21 cellular contexts compared by ENCODE assay signal in genomic region chr6:13544454-13545186, GRCh38. TPM values are rescaled to one million over a fixed set of nuclear protein-coding genes. Genes with fewer than 3 reads are reported as not detected.
DNase-seq lines count a peak whose midpoint lies in the region; ATAC-seq, FAIRE-seq and TF ChIP-seq lines count a peak whose summit lies in the region.
"Had no signal": no experiment of that assay in that cellular context is flagged by ENCODE, and none has a peak within 500 bp of the region (broad histone marks: within the 10 kb centered on the region; RNA-seq: fewer than 3 reads in every experiment).

No MANE protein-coding gene starts in this region.

- 0 out of 2 replicates have a peak overlapping the region, but pooled peaks have one; percentile 13 for H3K4me2 ChIP-seq in HepG2 (ENCODE audit: low read depth, low read length)
- H3K4me2 ChIP-seq: BLaER1 treated with 17β-estradiol and CSF1 and Interleukin-3, amounts not matched to agents 10 nM and 100 nM; PC-9 had no signal

- CTCF ChIA-PET in HepG2 (lab: Yijun Ruan, JAX; ENCODE audit: low intra/inter-chr PET ratio, low total read pairs) = no interaction called here

- peaks cover 12% of the 10 kb centered on the region for H3K4me1 Mint-ChIP-seq in endodermal cell

- peak; percentile 58 for DNase-seq in LoVo (ENCODE audit: low spot score)
- peak; percentile 74 for DNase-seq in endodermal cell
- DNase-seq in HepG2 (ENCODE audit: low spot score) = no peak
- DNase-seq in RCC 7860 (ENCODE audit: low spot score) = no peak
- DNase-seq in gastrocnemius medialis = no peak
- DNase-seq: Calu3; CD8-positive, alpha-beta T cell; GF-D8; H9; NCI-H1048; NCI-H1436; NCI-H1930; NCI-H226; NCI-H524; NCI-H82; PC-9; SJCRH30 had no signal

- H3K27me3 Mint-ChIP-seq in endodermal cell (ENCODE audit: insufficient read depth) = peaks cover 2% of the 10 kb centered on the region

- no TSS peak for BruUV-seq in HepG2 (replicated peaks; lab: Mats Ljungman, UMichigan)

- H3K36me3 ChIP-seq in endodermal cell (ENCODE audit: control insufficient read depth, insufficient read depth, low read length) = no peaks in the 10 kb centered on the region
- no peaks in the 10 kb centered on the region for H3K36me3 ChIP-seq in HepG2 (replicated peaks in 1 of 2; ENCODE audit: control insufficient read depth in 1 of 2, insufficient read depth in 2 of 2, low read length in 2 of 2)
- H3K36me3 ChIP-seq in gastrocnemius medialis = no peaks in the 10 kb centered on the region
- H3K36me3 ChIP-seq: BLaER1 treated with 17β-estradiol and CSF1 and Interleukin-3, amounts not matched to agents 10 nM and 100 nM; SJCRH30 had no signal

- no peak for FAIRE-seq in HepG2 (lab: Jason Lieb, UNC)
- FAIRE-seq in RCC 7860 (lab: Jason Lieb, UNC) = no peak
- FAIRE-seq: GM19239 had no signal

- H3K36me3 Mint-ChIP-seq in endodermal cell (ENCODE audit: low read depth) = no peaks in the 10 kb centered on the region
- H3K36me3 Mint-ChIP-seq: CD8-positive, alpha-beta T cell had no signal

- H3K9ac ChIP-seq in endodermal cell (ENCODE audit: extremely low read depth, low read length, poor library complexity, severe bottlenecking) (no peak overlapping the region), HepG2 (ENCODE audit: insufficient read depth, low read depth, low read length) (no peak overlapping the region)
- H3K9ac ChIP-seq: BLaER1 treated with 17β-estradiol and CSF1 and Interleukin-3, amounts not matched to agents 10 nM and 100 nM had no signal

- in situ Hi-C loops in HepG2 (cut with HindIII; ENCODE audit: extremely low pct_ligation_motif_present, low pct_unique_long_range_greater_than_20kb) = loop anchor here (25.0 kb wide), 2 partner anchors 357 to 632 kb away; no protein-coding TSS in a partner anchor
- in situ Hi-C loops in gastrocnemius medialis (cut with MboI; ENCODE audit: low sequenced_read_pairs in 4 of 4) = loop anchor here in 2 of 4 donors (10.0 to 25.0 kb wide), 2 partner anchors 132 to 200 kb away; no protein-coding TSS in a partner anchor

- H3K4me1 ChIP-seq in endodermal cell (ENCODE audit: control insufficient read depth, insufficient read depth, low read length) (no peaks in the 10 kb centered on the region), HepG2 (ENCODE audit: insufficient read depth, low read length) (peaks cover 19% of the 10 kb centered on the region), gastrocnemius medialis (no peaks in the 10 kb centered on the region)
- H3K4me1 ChIP-seq: SJCRH30 had no signal

- no peaks in the 10 kb centered on the region for H3K27me3 ChIP-seq in endodermal cell (ENCODE audit: control insufficient read depth, insufficient read depth, low read length, poor library complexity, severe bottlenecking)
- H3K27me3 ChIP-seq in HepG2 (ENCODE audit: control insufficient read depth in 1 of 2, insufficient read depth in 2 of 2, low read length in 2 of 2) = 0 out of 5 replicates have a peak, but pooled peaks cover 0 to 4% of the 10 kb centered on the region in 2 experiments
- no peaks in the 10 kb centered on the region for H3K27me3 ChIP-seq in gastrocnemius medialis
- H3K27me3 ChIP-seq: BLaER1 treated with 17β-estradiol and CSF1 and Interleukin-3, amounts not matched to agents 10 nM and 100 nM; SJCRH30 had no signal

- H3K4me3 Mint-ChIP-seq in endodermal cell = no peak overlapping the region
- H3K4me3 Mint-ChIP-seq: CD8-positive, alpha-beta T cell; H9 had no signal

- TF ChIP-seq POLR2A in HepG2 (IDR thresholded peaks at IDR 0.05; ENCODE audit: insufficient read depth in 1 of 2, low read depth in 2 of 2, low read length in 2 of 2) (no peak), gastrocnemius medialis (IDR thresholded peaks at IDR 0.05) (no peak)

- TF ChIP-seq CTCF in endodermal cell (conservative IDR thresholded peaks at IDR 0.05) (no peak), HepG2 (CRISPR knock-in tag; IDR thresholded peaks at IDR 0.05) (no peak), gastrocnemius medialis (IDR thresholded peaks at IDR 0.05 in 4 of 5, conservative IDR thresholded peaks at IDR 0.05 in 1 of 5) (no peak)

- H3K4me3 ChIP-seq in endodermal cell (ENCODE audit: low read length) (no peak overlapping the region), HepG2 (replicated peaks in 1 of 3; ENCODE audit: insufficient read depth in 1 of 3, low read depth in 2 of 3, low read length in 3 of 3) (no peak overlapping the region), gastrocnemius medialis (no peak overlapping the region)
- H3K4me3 ChIP-seq: BLaER1 treated with 17β-estradiol and CSF1 and Interleukin-3, amounts not matched to agents 10 nM and 100 nM; PC-9; SJCRH30 had no signal

- H2AFZ ChIP-seq in HepG2 (ENCODE audit: low read length) = no peak overlapping the region
- H2AFZ ChIP-seq: PC-9 had no signal

- H3K79me2 ChIP-seq in HepG2 (ENCODE audit: insufficient read depth, low read length) = no peaks in the 10 kb centered on the region

- no peak overlapping the region for H3K27ac ChIP-seq in endodermal cell (ENCODE audit: low read depth, low read length)
- H3K27ac ChIP-seq in HepG2 (ENCODE audit: extremely low read length, insufficient read depth, low read length) = no peak overlapping the region
- no peak overlapping the region for H3K27ac ChIP-seq in gastrocnemius medialis
- H3K27ac ChIP-seq: BLaER1 treated with 17β-estradiol and CSF1 and Interleukin-3, amounts not matched to agents 10 nM and 100 nM; PC-9; SJCRH30 had no signal

- POLR2A ChIA-PET in HepG2 (lab: Yijun Ruan, JAX) = interaction anchor here (0.8 kb wide), 1 partner anchor 15 kb away, joined by 3 read pairs; no protein-coding TSS in a partner anchor

- no peak for TF ChIP-seq RAD21 in HepG2 (CRISPR knock-in tag; IDR thresholded peaks at IDR 0.05)

- TF ChIP-seq EP300 in HepG2 (IDR thresholded peaks at IDR 0.05; ENCODE audit: low read depth in 2 of 2, low read length in 2 of 2) (no peak), HepG2 (CRISPR knock-in tag; IDR thresholded peaks at IDR 0.05; ENCODE audit: borderline replicate concordance) (no peak)

- 83 to 84% methylated on average over 8 to 11 of the region's 11 CpGs for WGBS in endodermal cell (ENCODE audit: insufficient coverage in 1 of 2, insufficient read length in 1 of 2), 2 experiments
- 51% methylated on average over 11 of the region's 11 CpGs for WGBS in HepG2 (ENCODE audit: low lambda C conversion rate)

- H4K20me1 ChIP-seq in HepG2 (ENCODE audit: insufficient read depth, low read length) = no peaks in the 10 kb centered on the region
- H4K20me1 ChIP-seq: BLaER1 treated with 17β-estradiol and CSF1 and Interleukin-3, amounts not matched to agents 10 nM and 100 nM had no signal

- peaks cover 8% of the 10 kb centered on the region for H3K9me3 Mint-ChIP-seq in endodermal cell

- H3K27ac Mint-ChIP-seq in endodermal cell = no peak overlapping the region
- H3K27ac Mint-ChIP-seq: CD8-positive, alpha-beta T cell had no signal

- intact Hi-C loops in HepG2 (cut with micrococcal nuclease; ENCODE audit: unreplicated experiment) = no loop called here
- intact Hi-C loops in gastrocnemius medialis (cut with DNase I; ENCODE audit: low total_unique reads) = no loop called here

- H3K9me3 ChIP-seq in endodermal cell (ENCODE audit: control insufficient read depth, low read length) (no peaks in the 10 kb centered on the region), HepG2 (ENCODE audit: low read length) (no peaks in the 10 kb centered on the region), gastrocnemius medialis (no peaks in the 10 kb centered on the region)
- H3K9me3 ChIP-seq: SJCRH30 had no signal

- ATAC-seq in HepG2 (no peak), HG03280 (IDR thresholded peaks at IDR 0.05; ENCODE audit: unreplicated experiment) (no peak), gastrocnemius medialis (no peak), GM21619 (IDR thresholded peaks at IDR 0.05; ENCODE audit: unreplicated experiment) (no peak)
- ATAC-seq: CD8-positive, alpha-beta T cell had no signal

RNA-seq across cellular contexts. Expression of gene SIRT5, which starts 29.8 kb away (rescaled TPM):
- total RNA-seq in endodermal cell = 10 to 100 TPM; 12.1 to 19.0 TPM
- 8.9 TPM for polyA plus RNA-seq in endodermal cell (2013, experiment 1 of 2)
- 9.6 TPM for polyA plus RNA-seq in endodermal cell (2013, experiment 2 of 2)
- 16.6 and 21.8 TPM in 2 replicates for total RNA-seq in HepG2 (2016; rRNA removed; fragmentation: Illumina TruSeq; extraction: Trizol)
- total RNA-seq in HepG2 (2016; cell fraction: cytosol; rRNA removed; fragmentation: Illumina TruSeq; extraction: Trizol; ENCODE audit: low read depth) = 21.9 and 28.4 TPM in 2 replicates
- total RNA-seq in HepG2 (2016; cell fraction: insoluble cytoplasmic fraction; rRNA removed; fragmentation: Illumina TruSeq; extraction: Trizol) = 17.2 TPM in 2 replicates
- 17.8 and 18.2 TPM in 2 replicates for total RNA-seq in HepG2 (2016; cell fraction: membrane; rRNA removed; fragmentation: Illumina TruSeq; extraction: Trizol)
- total RNA-seq in HepG2 (2016; cell fraction: nucleus; rRNA removed; fragmentation: Illumina TruSeq; extraction: Trizol) = 13.1 and 16.9 TPM in 2 replicates
- polyA plus RNA-seq in HepG2 (2011; rRNA removed) = 13.4 and 14.1 TPM in 2 replicates
- polyA plus RNA-seq in HepG2 (2011; cell fraction: cytosol; rRNA removed) = 8.8 and 9.0 TPM in 2 replicates
- polyA plus RNA-seq in HepG2 (2011; cell fraction: nucleus; rRNA removed) = 20.2 and 21.9 TPM in 2 replicates
- 10.3 and 16.7 TPM in 2 replicates for polyA plus RNA-seq in HepG2 (2012)
- polyA plus RNA-seq in HepG2 (2016; cell fraction: cytosol; fragmentation: Illumina TruSeq; extraction: Trizol; ENCODE audit: low read depth) = 4.9 and 5.9 TPM in 2 replicates
- 19.7 and 19.8 TPM in 2 replicates for polyA plus RNA-seq in HepG2 (2016; cell fraction: insoluble cytoplasmic fraction; fragmentation: Illumina TruSeq; extraction: Trizol; ENCODE audit: low read depth)
- polyA plus RNA-seq in HepG2 (2016; cell fraction: membrane; fragmentation: Illumina TruSeq; extraction: Trizol; ENCODE audit: low read depth) = 8.4 and 10.3 TPM in 2 replicates
- polyA plus RNA-seq in HepG2 (2016; cell fraction: nucleus; fragmentation: Illumina TruSeq; extraction: Trizol; ENCODE audit: insufficient read depth, low read depth) = 27.2 and 27.6 TPM in 2 replicates
- 5.4 and 6.8 TPM in 2 replicates for polyA minus RNA-seq in HepG2 (2011; rRNA and poly(A)+ RNA removed; ENCODE audit: low replicate concordance)
- 6.1 and 6.7 TPM in 2 replicates for polyA minus RNA-seq in HepG2 (2011; cell fraction: cytosol; rRNA and poly(A)+ RNA removed)
- polyA minus RNA-seq in HepG2 (2011; cell fraction: nucleus; rRNA and poly(A)+ RNA removed) = 16.8 and 17.6 TPM in 2 replicates
- 10 to 100 TPM; 16.1 to 18.0 (median 17.0) TPM for total RNA-seq in gastrocnemius medialis

RNA-seq across cellular contexts. Expression of gene GFOD1, which starts 57.2 kb away (rescaled TPM):
- total RNA-seq in endodermal cell = 1 to 10 TPM in 1 of 2 donors, under 1 TPM in 1; 0.71 to 1.9 TPM
- 1.6 TPM for polyA plus RNA-seq in endodermal cell (2013, experiment 1 of 2)
- 1.5 TPM for polyA plus RNA-seq in endodermal cell (2013, experiment 2 of 2)
- total RNA-seq in HepG2 (2016; rRNA removed; fragmentation: Illumina TruSeq; extraction: Trizol) = 6.4 TPM in 2 replicates
- total RNA-seq in HepG2 (2016; cell fraction: cytosol; rRNA removed; fragmentation: Illumina TruSeq; extraction: Trizol; ENCODE audit: low read depth) = 1.1 TPM in 2 replicates
- 5.1 and 7.1 TPM in 2 replicates for total RNA-seq in HepG2 (2016; cell fraction: insoluble cytoplasmic fraction; rRNA removed; fragmentation: Illumina TruSeq; extraction: Trizol)
- total RNA-seq in HepG2 (2016; cell fraction: membrane; rRNA removed; fragmentation: Illumina TruSeq; extraction: Trizol) = 3.3 and 3.7 TPM in 2 replicates
- total RNA-seq in HepG2 (2016; cell fraction: nucleus; rRNA removed; fragmentation: Illumina TruSeq; extraction: Trizol) = 11.3 and 14.8 TPM in 2 replicates
- polyA plus RNA-seq in HepG2 (2011; rRNA removed) = 1.8 and 1.9 TPM in 2 replicates
- polyA plus RNA-seq in HepG2 (2011; cell fraction: cytosol; rRNA removed) = 1.1 and 1.2 TPM in 2 replicates
- polyA plus RNA-seq in HepG2 (2011; cell fraction: nucleus; rRNA removed) = 3.9 TPM in 2 replicates
- 0.56 and 0.64 TPM in 2 replicates for polyA plus RNA-seq in HepG2 (2012)
- 0.99 and 1.2 TPM in 2 replicates for polyA plus RNA-seq in HepG2 (2016; cell fraction: cytosol; fragmentation: Illumina TruSeq; extraction: Trizol; ENCODE audit: low read depth)
- 2.9 and 3.7 TPM in 2 replicates for polyA plus RNA-seq in HepG2 (2016; cell fraction: insoluble cytoplasmic fraction; fragmentation: Illumina TruSeq; extraction: Trizol; ENCODE audit: low read depth)
- polyA plus RNA-seq in HepG2 (2016; cell fraction: membrane; fragmentation: Illumina TruSeq; extraction: Trizol; ENCODE audit: low read depth) = 2.2 and 2.5 TPM in 2 replicates
- 8.2 and 9.4 TPM in 2 replicates for polyA plus RNA-seq in HepG2 (2016; cell fraction: nucleus; fragmentation: Illumina TruSeq; extraction: Trizol; ENCODE audit: insufficient read depth, low read depth)
- polyA minus RNA-seq in HepG2 (2011; rRNA and poly(A)+ RNA removed; ENCODE audit: low replicate concordance) = 10.2 and 14.8 TPM in 2 replicates
- polyA minus RNA-seq in HepG2 (2011; cell fraction: cytosol; rRNA and poly(A)+ RNA removed) = 1.8 and 2.1 TPM in 2 replicates
- polyA minus RNA-seq in HepG2 (2011; cell fraction: nucleus; rRNA and poly(A)+ RNA removed) = 6.7 and 7.7 TPM in 2 replicates
- total RNA-seq in gastrocnemius medialis = 10 to 100 TPM in 3 of 4 donors, 1 to 10 TPM in 1; 9.0 to 31.8 (median 16.9) TPM

Comparison
In these comparisons a context has a peak if more than half of its experiments do, and no peak if none do; other contexts are left out.
1. DNase-seq: peak in LoVo (single experiment) and endodermal cell (single experiment); none in HepG2 (single experiment), RCC 7860 (single experiment) and gastrocnemius medialis (0 of 2).